Comparison of ENCODE assay signal across 8 cellular contexts in the genomic region with DNA sequence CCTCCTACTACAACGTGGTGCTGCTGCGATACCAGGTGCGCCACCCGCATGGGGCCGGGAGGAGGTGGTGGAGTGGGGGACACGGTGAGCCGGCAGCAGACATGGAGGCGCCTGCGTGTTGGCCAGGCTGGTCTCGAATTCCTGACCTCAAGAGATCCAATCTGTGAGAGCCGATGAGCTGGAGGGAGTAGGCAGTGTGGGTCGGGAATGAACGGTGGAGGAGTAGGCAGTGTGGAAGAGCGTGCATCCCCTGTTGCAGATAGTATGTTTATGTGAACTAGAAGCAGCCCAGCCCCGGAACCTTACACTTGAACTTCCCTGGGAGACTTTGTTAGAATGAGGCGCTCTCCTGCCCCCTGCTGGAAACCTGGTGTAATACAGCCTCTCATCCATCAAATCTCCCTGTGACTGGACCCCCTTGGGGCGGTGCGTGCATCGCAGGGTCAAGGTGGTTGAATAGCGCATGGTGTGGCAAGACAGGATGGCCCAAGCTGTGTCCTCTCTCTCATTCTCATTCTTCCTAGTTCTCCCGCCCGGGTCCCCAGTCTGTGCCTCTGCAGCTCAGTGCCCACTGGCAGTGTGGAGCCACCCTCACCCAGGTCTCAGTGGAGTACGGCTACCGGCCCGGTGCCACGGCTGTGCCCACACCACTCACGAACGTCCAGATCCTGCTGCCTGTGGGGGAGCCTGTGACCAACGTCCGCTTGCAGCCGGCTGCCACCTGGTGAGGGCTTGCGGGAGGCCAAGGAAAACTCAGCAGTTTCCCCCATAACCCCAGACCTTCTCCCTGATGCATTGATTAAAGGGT. TPM values are rescaled to one million over a fixed set of nuclear protein-coding genes. Genes with fewer than 3 reads are reported as not detected.
DNase-seq lines count a peak whose midpoint lies in the region; ATAC-seq and TF ChIP-seq lines count a peak whose summit lies in the region.

No MANE protein-coding gene starts in this region.

- H3K27me3 ChIP-seq in CD4-positive, alpha-beta T cell (ENCODE audit: control insufficient read depth, insufficient read depth, low read length): no peaks in the 10 kb centered on the region
- H3K27me3 ChIP-seq in HL-60 (ENCODE audit: insufficient read depth, poor library complexity, severe bottlenecking): no peaks in the 10 kb centered on the region
- no peaks in the 10 kb centered on the region for H3K27me3 ChIP-seq in fibroblast of lung (ENCODE audit: control insufficient read depth, insufficient read depth, low read length)
- no peaks in the 10 kb centered on the region for H3K27me3 ChIP-seq in neutrophil

- peak overlapping the region; percentile 62 for H2AFZ ChIP-seq in fibroblast of lung (ENCODE audit: low read length)

- peak; percentile 95 for ATAC-seq in CD4-positive, alpha-beta T cell (ENCODE audit: poor library complexity)
- no peak for ATAC-seq in GM21447 (IDR thresholded peaks at IDR 0.05; ENCODE audit: unreplicated experiment)

- no peaks in the 10 kb centered on the region for H3K9me3 Mint-ChIP-seq in CD4-positive, alpha-beta T cell

- intact Hi-C loops in CD4-positive, alpha-beta T cell (cut with DNase I, micrococcal nuclease): loop anchor here (1.0 to 5.0 kb wide), 5 partner anchors 34 to 148 kb away; a partner anchor contains a TSS

- peak overlapping the region; percentile 18 for H3K27ac Mint-ChIP-seq in CD4-positive, alpha-beta T cell

- no peak overlapping the region for H3K9ac ChIP-seq in fibroblast of lung (ENCODE audit: insufficient read depth, low read length)

- H3K36me3 ChIP-seq in fibroblast of lung (ENCODE audit: control insufficient read depth, insufficient read depth, low read length): no peaks in the 10 kb centered on the region
- H3K36me3 ChIP-seq in neutrophil: peaks cover 92% of the 10 kb centered on the region

- H3K36me3 Mint-ChIP-seq in CD4-positive, alpha-beta T cell (ENCODE audit: low read depth): peaks cover 69% of the 10 kb centered on the region

- peak; percentile 71 for TF ChIP-seq CTCF in CD4-positive, alpha-beta T cell (IDR thresholded peaks at IDR 0.05)
- TF ChIP-seq CTCF in HL-60 (IDR thresholded peaks at IDR 0.05; ENCODE audit: insufficient read depth, low read length): peak; percentile 72
- peak; percentile 79 to 87 for TF ChIP-seq CTCF in fibroblast of lung (conservative IDR thresholded peaks at IDR 0.05 in 1 of 2, IDR thresholded peaks at IDR 0.05 in 1 of 2; ENCODE audit: low read depth in 1 of 2, low read length in 2 of 2)
- peak; percentile 85 for TF ChIP-seq CTCF in neutrophil (IDR thresholded peaks at IDR 0.05)

- H3K4me3 Mint-ChIP-seq in CD4-positive, alpha-beta T cell: no peak overlapping the region

- no peak overlapping the region for H3K27ac ChIP-seq in CD4-positive, alpha-beta T cell (ENCODE audit: low read depth, low read length)
- H3K27ac ChIP-seq in HL-60 (replicated peaks) (no peak overlapping the region), fibroblast of lung (ENCODE audit: insufficient read depth, low read length) (no peak overlapping the region), neutrophil (no peak overlapping the region)

- no peaks in the 10 kb centered on the region for H3K4me1 ChIP-seq in fibroblast of lung (ENCODE audit: control insufficient read depth, extremely low read depth, insufficient read depth, low read length)
- H3K4me1 ChIP-seq in neutrophil (ENCODE audit: control insufficient read depth in 1 of 2, insufficient read depth in 1 of 2, low read depth in 1 of 2, low read length in 1 of 2): peaks cover 4 to 5% of the 10 kb centered on the region in 2 experiments

- H3K4me2 ChIP-seq in fibroblast of lung (ENCODE audit: extremely low read depth, insufficient read depth, low read length): no peak overlapping the region

- no peaks in the 10 kb centered on the region for H3K79me2 ChIP-seq in fibroblast of lung (ENCODE audit: control insufficient read depth, insufficient read depth, low read length)

- H3K4me1 Mint-ChIP-seq in CD4-positive, alpha-beta T cell (ENCODE audit: low read depth): peaks cover 15% of the 10 kb centered on the region

- H3K9me3 ChIP-seq in CD4-positive, alpha-beta T cell (ENCODE audit: control insufficient read depth, low read length): no peaks in the 10 kb centered on the region
- H3K9me3 ChIP-seq in fibroblast of lung (ENCODE audit: control insufficient read depth, insufficient read depth, low read depth, low read length) (no peaks in the 10 kb centered on the region), neutrophil (no peaks in the 10 kb centered on the region)

- no peaks in the 10 kb centered on the region for H4K20me1 ChIP-seq in fibroblast of lung (ENCODE audit: control insufficient read depth, extremely low read depth, insufficient read depth, low read length)

- no peak overlapping the region for H3K4me3 ChIP-seq in HL-60 (replicated peaks; ENCODE audit: insufficient read depth, low read length)
- H3K4me3 ChIP-seq in fibroblast of lung (replicated peaks in 1 of 4; ENCODE audit: control extremely low read depth in 1 of 4, insufficient read depth in 1 of 4, low read depth in 3 of 4, low read length in 4 of 4): no peak overlapping the region
- H3K4me3 ChIP-seq in neutrophil (ENCODE audit: low read depth in 1 of 2, low read length in 1 of 2): no peak overlapping the region

- H3K27me3 Mint-ChIP-seq in CD4-positive, alpha-beta T cell: no peaks in the 10 kb centered on the region

- POLR2A ChIA-PET in CD4-positive, alpha-beta T cell (lab: Charles Lee): interaction anchor here (1.1 kb wide), 1 partner anchor 11 kb away, joined by 3 read pairs; no protein-coding TSS in a partner anchor

- CTCF ChIA-PET in CD4-positive, alpha-beta T cell (lab: Charles Lee): interaction anchor here (0.5 to 2.5 kb wide), 7 partner anchors 18 to 197 kb away, joined by 3 to 12 read pairs (median 4); a partner anchor contains a TSS

- DNase-seq in CD4-positive, alpha-beta T cell: peak; percentile 62 to 78 (median 70)
- DNase-seq in HL-60 (ENCODE audit: low read depth in 1 of 2, low spot score in 1 of 2) (peak in 1 of 2 experiments; percentile 72), OCI-M1 (lab: John Stamatoyannopoulos, UW) (peak; percentile 85), activated T-cell treated with anti-CD3 and anti-CD28 coated beads for 4 hours (peak; percentile 68), fibroblast of lung (ENCODE audit: low read depth in 2 of 2) (peak; percentile 28 to 60), superior temporal gyrus (ENCODE audit: extremely low spot score) (peak; percentile 80)

RNA-seq across cellular contexts. Expression of a gene that starts 10.5 kb away (rescaled TPM):
- total RNA-seq in CD4-positive, alpha-beta T cell: under 1 TPM; 0.39 to 0.52 TPM
- total RNA-seq in fibroblast of lung: not detected in 2 replicates
- not detected in 2 replicates for polyA plus RNA-seq in fibroblast of lung
- not detected in 2 replicates for polyA plus RNA-seq in fibroblast of lung (2012)
- polyA minus RNA-seq in fibroblast of lung (ENCODE audit: low replicate concordance): not detected in 2 replicates

RNA-seq across cellular contexts. Expression of a gene that starts 33.1 kb away (rescaled TPM):
- total RNA-seq in CD4-positive, alpha-beta T cell: 10 to 100 TPM; 40.7 to 43.1 TPM
- under 0.01 and 0.33 TPM in 2 replicates for total RNA-seq in fibroblast of lung
- 0.07 and 0.16 TPM in 2 replicates for polyA plus RNA-seq in fibroblast of lung
- 0.54 and 0.78 TPM in 2 replicates for polyA plus RNA-seq in fibroblast of lung (2012)
- polyA minus RNA-seq in fibroblast of lung (ENCODE audit: low replicate concordance): 0.07 and 1.8 TPM in 2 replicates

RNA-seq across cellular contexts. Expression of a gene that starts 36.9 kb away (rescaled TPM):
- 1 to 10 TPM; 7.2 to 7.6 TPM for total RNA-seq in CD4-positive, alpha-beta T cell
- not detected in 2 replicates for total RNA-seq in fibroblast of lung
- polyA plus RNA-seq in fibroblast of lung: not detected in 2 replicates
- 0.19 TPM in 1 of 2 replicates, not detected in the other for polyA plus RNA-seq in fibroblast of lung (2012)
- not detected in 2 replicates for polyA minus RNA-seq in fibroblast of lung (ENCODE audit: low replicate concordance)

Comparison
In these comparisons a context has a peak if more than half of its experiments do, and no peak if none do; other contexts are left out.
1. RNA of a gene that starts 33.1 kb away (total RNA-seq): 40.7 to 43.1 TPM in CD4-positive, alpha-beta T cell; under 0.01 to 0.33 TPM in fibroblast of lung; every median in the first group is over 10 times any median in the second.
2. Peak in every context shown above with its lines, with median percentiles within 50 percentile points of each other: CTCF ChIP-seq.